ENCODE assay signal across 29 cellular contexts in the genomic region with DNA sequence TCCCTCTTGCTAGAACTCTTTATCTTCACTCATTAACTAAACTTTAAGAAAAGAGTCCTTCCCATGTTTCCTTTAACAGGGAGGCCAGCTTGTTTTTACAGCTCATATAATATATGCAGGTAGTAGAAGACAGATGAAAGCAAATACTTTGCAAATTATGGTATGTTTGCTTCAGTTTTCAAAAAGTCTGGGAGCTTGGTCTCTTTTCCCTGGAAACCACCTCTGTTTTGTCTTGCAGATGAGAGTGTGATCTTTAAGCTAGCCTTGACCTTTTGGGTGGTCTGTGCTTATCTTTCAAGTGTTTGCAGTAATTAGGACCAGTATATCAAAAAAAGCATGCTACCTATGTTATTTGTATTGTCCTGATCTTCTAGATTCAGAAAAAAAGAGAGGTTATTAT.
DNase-seq lines count a peak whose midpoint lies in the region; ATAC-seq and TF ChIP-seq lines count a peak whose summit lies in the region.
"Had no signal": no experiment of that assay in that cellular context is flagged by ENCODE, and none has a peak within 500 bp of the region (broad histone marks: within the 10 kb centered on the region; RNA-seq: fewer than 3 reads in every experiment).

No MANE protein-coding gene starts in this region.

- H3K27ac ChIP-seq in cardiac muscle cell = peak overlapping the region; percentile 84
- no peak overlapping the region for H3K27ac ChIP-seq in right cardiac atrium (ENCODE audit: low read length)
- peak overlapping the region; percentile 59 for H3K27ac ChIP-seq in hepatocyte
- H3K27ac ChIP-seq: brain microvascular endothelial cell, psoas muscle, suprapubic skin had no signal

- no peaks in the 10 kb centered on the region for H3K27me3 Mint-ChIP-seq in T-helper 17 cell
- H3K27me3 Mint-ChIP-seq in stimulated activated memory B cell treated with anti-CD40 and anti-IgM and Interleukin-4, amounts not matched to agents 10 μg/mL and 1 μg/mL and 100 μg/mL, for 72 hours = no peaks in the 10 kb centered on the region
- H3K27me3 Mint-ChIP-seq: activated CD4-positive, alpha-beta memory T cell treated with anti-CD3 and anti-CD28 coated beads, Interleukin-2, amount 10 ng/mL, durations not matched to agents 7 days and 5 days had no signal

- peaks cover 2% of the 10 kb centered on the region for H3K36me3 Mint-ChIP-seq in T-helper 17 cell (ENCODE audit: low read depth)
- peaks cover 15% of the 10 kb centered on the region for H3K36me3 Mint-ChIP-seq in stimulated activated memory B cell treated with anti-CD40 and anti-IgM and Interleukin-4, amounts not matched to agents 10 μg/mL and 1 μg/mL and 100 μg/mL, for 72 hours

- H3K79me2 ChIP-seq in hepatocyte = peaks cover 39% of the 10 kb centered on the region

- H3K27me3 ChIP-seq in cardiac muscle cell (no peaks in the 10 kb centered on the region), right cardiac atrium (ENCODE audit: control insufficient read depth, insufficient read depth) (no peaks in the 10 kb centered on the region), hepatocyte (no peaks in the 10 kb centered on the region)
- H3K27me3 ChIP-seq: brain microvascular endothelial cell, suprapubic skin had no signal

- H3K36me3 ChIP-seq in cardiac muscle cell (no peaks in the 10 kb centered on the region), hepatocyte (replicated peaks; ENCODE audit: insufficient read depth, low read depth) (no peaks in the 10 kb centered on the region)
- H3K36me3 ChIP-seq: brain microvascular endothelial cell, suprapubic skin had no signal

- H3K27ac Mint-ChIP-seq in T-helper 17 cell = peak overlapping the region; percentile 49
- peak overlapping the region; percentile 11 for H3K27ac Mint-ChIP-seq in stimulated activated memory B cell treated with anti-CD40 and anti-IgM and Interleukin-4, amounts not matched to agents 10 μg/mL and 1 μg/mL and 100 μg/mL, for 72 hours
- H3K27ac Mint-ChIP-seq: activated CD4-positive, alpha-beta memory T cell treated with anti-CD3 and anti-CD28 coated beads, Interleukin-2, amount 10 ng/mL, durations not matched to agents 7 days and 5 days; activated naive CD4-positive, alpha-beta T cell treated with anti-CD3 and anti-CD28 coated beads for 36 hours; activated T-helper 1 cell treated with anti-CD3 and anti-CD28 coated beads, Interleukin-12 subunit alpha, Interleukin-12 subunit beta, Interleukin-2, Interleukin-4 antibody, amounts not matched to agents 30 ng/mL and 10 ng/mL and 1 ng/mL, durations not matched to agents 14 hours and 24 hours and 36 hours; CD14-positive monocyte had no signal

- H2AFZ ChIP-seq in hepatocyte = peak overlapping the region; percentile 0

- H3K9me3 Mint-ChIP-seq in stimulated activated memory B cell treated with anti-CD40 and anti-IgM and Interleukin-4, amounts not matched to agents 10 μg/mL and 1 μg/mL and 100 μg/mL, for 72 hours = peaks cover 8% of the 10 kb centered on the region

- peaks cover 3% of the 10 kb centered on the region for H4K20me1 ChIP-seq in hepatocyte (ENCODE audit: insufficient read depth, poor library complexity, severe bottlenecking)

- TF ChIP-seq CTCF in cardiac muscle cell (IDR thresholded peaks at IDR 0.05; ENCODE audit: low read depth, low read length) = no peak
- no peak for TF ChIP-seq CTCF in hepatocyte (IDR thresholded peaks at IDR 0.05; ENCODE audit: poor library complexity)

- ATAC-seq in right cardiac atrium (no peak), T-helper 17 cell (no peak), GM21367 (IDR thresholded peaks at IDR 0.05; ENCODE audit: unreplicated experiment) (no peak)
- no peak for ATAC-seq in stimulated activated memory B cell treated with anti-CD40 and anti-IgM and Interleukin-4, amounts not matched to agents 10 μg/mL and 1 μg/mL and 100 μg/mL, for 72 hours
- ATAC-seq: K562, PC-3, psoas muscle had no signal

- no peak overlapping the region for H3K4me3 ChIP-seq in cardiac muscle cell
- no peak overlapping the region for H3K4me3 ChIP-seq in right cardiac atrium (ENCODE audit: low read length)
- no peak overlapping the region for H3K4me3 ChIP-seq in hepatocyte
- H3K4me3 ChIP-seq: K562, psoas muscle, suprapubic skin had no signal

- H3K4me2 ChIP-seq in hepatocyte = peak overlapping the region; percentile 0

- H3K4me1 Mint-ChIP-seq in T-helper 17 cell = peaks cover 9% of the 10 kb centered on the region
- H3K4me1 Mint-ChIP-seq in stimulated activated memory B cell treated with anti-CD40 and anti-IgM and Interleukin-4, amounts not matched to agents 10 μg/mL and 1 μg/mL and 100 μg/mL, for 72 hours = no peaks in the 10 kb centered on the region
- H3K4me1 Mint-ChIP-seq: activated CD4-positive, alpha-beta memory T cell treated with anti-CD3 and anti-CD28 coated beads, Interleukin-2, amount 10 ng/mL, durations not matched to agents 7 days and 5 days had no signal

- H3K9me3 ChIP-seq in cardiac muscle cell (ENCODE audit: low read depth) (no peaks in the 10 kb centered on the region), right cardiac atrium (ENCODE audit: control insufficient read depth, low read length) (no peaks in the 10 kb centered on the region), T-helper 17 cell (ENCODE audit: control insufficient read depth, low read length, poor library complexity, severe bottlenecking) (no peaks in the 10 kb centered on the region), hepatocyte (ENCODE audit: low read depth) (peaks cover 6% of the 10 kb centered on the region)
- H3K9me3 ChIP-seq: suprapubic skin had no signal

- H3K4me1 ChIP-seq in cardiac muscle cell (ENCODE audit: low read depth) (peaks cover 33% of the 10 kb centered on the region), right cardiac atrium (ENCODE audit: control insufficient read depth, insufficient read depth, low read length) (peaks cover 4% of the 10 kb centered on the region), hepatocyte (ENCODE audit: insufficient read depth) (peaks cover 15% of the 10 kb centered on the region)
- H3K4me1 ChIP-seq: psoas muscle had no signal

- no peak overlapping the region for H3K4me3 Mint-ChIP-seq in T-helper 17 cell
- no peak overlapping the region for H3K4me3 Mint-ChIP-seq in stimulated activated memory B cell treated with anti-CD40 and anti-IgM and Interleukin-4, amounts not matched to agents 10 μg/mL and 1 μg/mL and 100 μg/mL, for 72 hours
- H3K4me3 Mint-ChIP-seq: activated CD4-positive, alpha-beta memory T cell treated with anti-CD3 and anti-CD28 coated beads, Interleukin-2, amount 10 ng/mL, durations not matched to agents 7 days and 5 days; activated naive CD4-positive, alpha-beta T cell treated with anti-CD3 and anti-CD28 coated beads for 36 hours; activated T-helper 1 cell treated with anti-CD3 and anti-CD28 coated beads, Interleukin-12 subunit alpha, Interleukin-12 subunit beta, Interleukin-2, Interleukin-4 antibody, amounts not matched to agents 30 ng/mL and 10 ng/mL and 1 ng/mL, durations not matched to agents 14 hours and 24 hours and 36 hours; CD14-positive monocyte had no signal

- H3K9me2 ChIP-seq in hepatocyte (replicated peaks; ENCODE audit: insufficient read depth) = no peaks in the 10 kb centered on the region

- DNase-seq in cardiac muscle cell (ENCODE audit: low read depth in 1 of 2, low spot score in 1 of 2) = no peak
- no peak for DNase-seq in right cardiac atrium
- DNase-seq in T-helper 17 cell = no peak
- no peak for DNase-seq in hepatocyte (ENCODE audit: low spot score)
- DNase-seq in NCI-H1417 treated with DMSO at 0.1 percent for 48 hours (lab: John Stamatoyannopoulos, UW) = no peak
- DNase-seq in AG08396 (ENCODE audit: low spot score) = no peak
- DNase-seq: 8988T; activated CD4-positive, alpha-beta memory T cell treated with anti-CD3 and anti-CD28 coated beads, Interleukin-2, amount 10 ng/mL, durations not matched to agents 7 days and 5 days; activated CD4-positive, CD25-positive, alpha-beta regulatory T cell treated with anti-CD3 and anti-CD28 coated beads, Interleukin-2, amount 50 U/mL, for 72 hours; activated CD8-positive, alpha-beta memory T cell treated with anti-CD3 and anti-CD28 coated beads, Interleukin-2, amount 50 U/mL, for 4 hours; activated naive CD4-positive, alpha-beta T cell treated with anti-CD3 and anti-CD28 coated beads for 36 hours; brain microvascular endothelial cell; DND-41; left ventricle myocardium superior; NCI-H1105 treated with DMSO at 0.1 percent for 48 hours; NCI-H2029; NCI-H524 treated with DMSO at 0.1 percent for 48 hours; NK-92 treated with Interleukin-12 subunit alpha and Interleukin-12 subunit beta, amount 100 ng/mL, for 24 hours; PC-3; psoas muscle; stimulated activated CD4-positive, alpha-beta T cell treated with anti-CD3 and anti-CD28 coated beads, Interleukin-15, amount 100 ng/mL, for 24 hours; stimulated activated CD4-positive, alpha-beta T cell treated with anti-CD3 and anti-CD28 coated beads, Interleukin-4, amount 100 ng/mL, for 4 hours; T-helper 2 cell had no signal

- intact Hi-C loops in right cardiac atrium (cut with DNase I) = no loop called here
